ENCODE assay signal across 25 cellular contexts in genomic region chr15:32837935-32838334, GRCh38.
"Had no signal": no experiment of that assay in that cellular context is flagged by ENCODE, and none has a peak within 500 bp of the region (broad histone marks: within the 10 kb centered on the region; RNA-seq: fewer than 3 reads in every experiment).

No MANE protein-coding gene starts in this region.

- H3K36me3 ChIP-seq: ascending aorta, breast epithelium, esophagus squamous epithelium, suprapubic skin, vagina had no signal

- H3K4me3 ChIP-seq: ascending aorta, breast epithelium, esophagus squamous epithelium, hepatocyte, lung, suprapubic skin, vagina had no signal

- H3K27ac ChIP-seq: ascending aorta, breast epithelium, esophagus squamous epithelium, foreskin keratinocyte, hepatocyte, suprapubic skin, vagina had no signal

- H3K27me3 ChIP-seq: ascending aorta, breast epithelium, esophagus squamous epithelium, foreskin keratinocyte, hepatocyte, suprapubic skin, vagina had no signal

- H3K4me1 Mint-ChIP-seq: activated CD4-positive, alpha-beta T cell treated with anti-CD3 and anti-CD28 coated beads, Interleukin-2, amount 10 ng/mL, durations not matched to agents 7 days and 5 days had no signal

- H3K4me1 ChIP-seq: ascending aorta, breast epithelium, foreskin keratinocyte, suprapubic skin, vagina had no signal

- DNase-seq: activated CD4-positive, alpha-beta T cell treated with anti-CD3 and anti-CD28 coated beads, Interleukin-2, amount 10 ng/mL, durations not matched to agents 7 days and 5 days; activated CD8-positive, alpha-beta memory T cell treated with anti-CD3 and anti-CD28 coated beads for 24 hours; activated CD8-positive, alpha-beta memory T cell treated with anti-CD3 and anti-CD28 coated beads, Interleukin-2, amount 50 U/mL, for 48 hours; activated effector memory CD4-positive, alpha-beta T cell treated with anti-CD3 and anti-CD28 coated beads, Interleukin-2, amount 50 U/mL, for 16 hours; activated naive CD4-positive, alpha-beta T cell treated with anti-CD3 and anti-CD28 coated beads, Interleukin-2, amount 50 U/mL, for 16 hours; activated T-cell treated with anti-CD3 and anti-CD28 coated beads, Interleukin-2, amount 50 U/mL, for 48 hours; effector memory CD4-positive, alpha-beta T cell; esophagus squamous epithelium; foreskin keratinocyte; occipital lobe; stimulated activated CD4-positive, alpha-beta T cell treated with anti-CD3 and anti-CD28 coated beads, Interleukin-2, amount 100 ng/mL, for 48 hours; T-helper 1 cell; T1000; trophoblast cell had no signal

- H3K36me3 Mint-ChIP-seq: mesothelial cell of epicardium; natural killer cell treated with Interleukin-12 subunit alpha and Interleukin-12 subunit beta and Interleukin-15 and Interleukin-18, amount 100 ng/mL, for 72 hours had no signal

- H3K9me3 ChIP-seq: ascending aorta, breast epithelium, esophagus squamous epithelium, suprapubic skin, vagina had no signal

- H3K4me2 ChIP-seq: hepatocyte had no signal

- H3K9me3 Mint-ChIP-seq: activated CD4-positive, alpha-beta T cell treated with anti-CD3 and anti-CD28 coated beads, Interleukin-2, amount 10 ng/mL, durations not matched to agents 7 days and 5 days; mesothelial cell of epicardium; natural killer cell treated with Interleukin-12 subunit alpha and Interleukin-12 subunit beta and Interleukin-15 and Interleukin-18, amount 100 ng/mL, for 72 hours; stimulated activated naive CD8-positive, alpha-beta T cell treated with anti-CD3 and anti-CD28 coated beads, Interleukin-15, Interleukin-2, amounts not matched to agents 100 ng/mL and 50 ng/mL, for 24 hours had no signal

- H3K4me3 Mint-ChIP-seq: activated CD4-positive, alpha-beta T cell treated with anti-CD3 and anti-CD28 coated beads, Interleukin-2, amount 10 ng/mL, durations not matched to agents 7 days and 5 days; dendritic cell treated with granulocyte-macrophage colony-stimulating factor and Interleukin-4, amounts not matched to agents 40 ng/mL and 50 ng/mL, for 4 days; mesothelial cell of epicardium; natural killer cell treated with Interleukin-12 subunit alpha and Interleukin-12 subunit beta and Interleukin-15 and Interleukin-18, amount 100 ng/mL, for 72 hours; stimulated activated naive CD8-positive, alpha-beta T cell treated with anti-CD3 and anti-CD28 coated beads, Interleukin-15, Interleukin-2, amounts not matched to agents 100 ng/mL and 50 ng/mL, for 24 hours had no signal

- H3K27ac Mint-ChIP-seq: activated CD4-positive, alpha-beta T cell treated with anti-CD3 and anti-CD28 coated beads, Interleukin-2, amount 10 ng/mL, durations not matched to agents 7 days and 5 days; dendritic cell treated with granulocyte-macrophage colony-stimulating factor and Interleukin-4, amounts not matched to agents 40 ng/mL and 50 ng/mL, for 4 days; mesothelial cell of epicardium; natural killer cell treated with Interleukin-12 subunit alpha and Interleukin-12 subunit beta and Interleukin-15 and Interleukin-18, amount 100 ng/mL, for 72 hours; stimulated activated naive CD8-positive, alpha-beta T cell treated with anti-CD3 and anti-CD28 coated beads, Interleukin-15, Interleukin-2, amounts not matched to agents 100 ng/mL and 50 ng/mL, for 24 hours had no signal

- ATAC-seq: activated CD4-positive, CD25-positive, alpha-beta regulatory T cell treated with anti-CD3 and anti-CD28 coated beads, Interleukin-2, amount 50 U/mL, for 24 hours; foreskin keratinocyte; natural killer cell treated with Interleukin-12 subunit alpha and Interleukin-12 subunit beta and Interleukin-15 and Interleukin-18, amount 100 ng/mL, for 72 hours had no signal

- H3K79me2 ChIP-seq: hepatocyte had no signal

- H2AFZ ChIP-seq: hepatocyte had no signal
